In genomic region chr12:55997535-55997859, GRCh38 we compare ENCODE assay signal across 8 cellular contexts. TPM values are rescaled to one million over a fixed set of nuclear protein-coding genes. Genes with fewer than 3 reads are reported as not detected.
DNase-seq lines count a peak whose midpoint lies in the region; ATAC-seq and TF ChIP-seq lines count a peak whose summit lies in the region.

No MANE protein-coding gene starts in this region.

- peak overlapping the region; percentile 89 for H3K27ac ChIP-seq in left ventricle myocardium inferior (replicated peaks)
- peak overlapping the region; percentile 83 to 96 (median 90) for H3K27ac ChIP-seq in gastrocnemius medialis

- DNase-seq in left ventricle myocardium inferior (no peak), gastrocnemius medialis (no peak), COLO829 (ENCODE audit: low spot score) (no peak), kidney glomerular epithelial cell (lab: John Stamatoyannopoulos, UW) (no peak), islet precursor cell (no peak)

- H3K9me3 ChIP-seq in left ventricle myocardium inferior (replicated peaks) (no peaks in the 10 kb centered on the region), gastrocnemius medialis (no peaks in the 10 kb centered on the region)

- peaks cover 44% of the 10 kb centered on the region for H3K36me3 ChIP-seq in left ventricle myocardium inferior
- peaks cover 0 to 33% of the 10 kb centered on the region in 2 donors for H3K36me3 ChIP-seq in gastrocnemius medialis

- H3K4me1 ChIP-seq in left ventricle myocardium inferior (peaks cover 15% of the 10 kb centered on the region), gastrocnemius medialis (peaks cover 12 to 14% of the 10 kb centered on the region in 2 donors)

- no peak for TF ChIP-seq CTCF in left ventricle myocardium inferior (IDR thresholded peaks at IDR 0.05; ENCODE audit: borderline replicate concordance)
- no peak for TF ChIP-seq CTCF in gastrocnemius medialis (IDR thresholded peaks at IDR 0.05 in 4 of 5, conservative IDR thresholded peaks at IDR 0.05 in 1 of 5)

- intact Hi-C loops in left ventricle myocardium inferior (cut with micrococcal nuclease) = no loop called here
- intact Hi-C loops in gastrocnemius medialis (cut with DNase I; ENCODE audit: low total_unique reads) = loop anchor here (1.0 to 5.0 kb wide), 3 partner anchors 10 to 105 kb away; partner anchors contain the start of genes PA2G4 and RAB5B

- H3K4me3 ChIP-seq in left ventricle myocardium inferior (peak overlapping the region; percentile 78), gastrocnemius medialis (peak overlapping the region; percentile 66 to 83 (median 77))

- ATAC-seq in GM19397 (IDR thresholded peaks at IDR 0.05; ENCODE audit: unreplicated experiment) = peak; percentile 4
- peak; percentile 16 for ATAC-seq in SK-N-SH treated with all-trans-retinoic acid at 6 μM for 48 hours
- ATAC-seq in gastrocnemius medialis = peak in 1 of 2 donors; percentile 1
- ATAC-seq in GM18873 (IDR thresholded peaks at IDR 0.05; ENCODE audit: low FRiP score, unreplicated experiment) = no peak

- TF ChIP-seq POLR2A in gastrocnemius medialis (IDR thresholded peaks at IDR 0.05) = no peak

- in situ Hi-C loops in gastrocnemius medialis (cut with MboI; ENCODE audit: low sequenced_read_pairs in 4 of 4) = loop anchor here in 1 of 4 donors (5.0 kb wide), 1 partner anchor 45 kb away; the partner anchor contains the start of gene RPS26

- no peaks in the 10 kb centered on the region for H3K27me3 ChIP-seq in left ventricle myocardium inferior (ENCODE audit: low read depth)
- H3K27me3 ChIP-seq in gastrocnemius medialis = no peaks in the 10 kb centered on the region

TF ChIP-seq in SK-N-SH treated with all-trans-retinoic acid at 6 μM for 48 hours, 23 proteins besides CTCF, POLR2A, EP300 and RAD21:
- TF ChIP-seq, protein P1, sequence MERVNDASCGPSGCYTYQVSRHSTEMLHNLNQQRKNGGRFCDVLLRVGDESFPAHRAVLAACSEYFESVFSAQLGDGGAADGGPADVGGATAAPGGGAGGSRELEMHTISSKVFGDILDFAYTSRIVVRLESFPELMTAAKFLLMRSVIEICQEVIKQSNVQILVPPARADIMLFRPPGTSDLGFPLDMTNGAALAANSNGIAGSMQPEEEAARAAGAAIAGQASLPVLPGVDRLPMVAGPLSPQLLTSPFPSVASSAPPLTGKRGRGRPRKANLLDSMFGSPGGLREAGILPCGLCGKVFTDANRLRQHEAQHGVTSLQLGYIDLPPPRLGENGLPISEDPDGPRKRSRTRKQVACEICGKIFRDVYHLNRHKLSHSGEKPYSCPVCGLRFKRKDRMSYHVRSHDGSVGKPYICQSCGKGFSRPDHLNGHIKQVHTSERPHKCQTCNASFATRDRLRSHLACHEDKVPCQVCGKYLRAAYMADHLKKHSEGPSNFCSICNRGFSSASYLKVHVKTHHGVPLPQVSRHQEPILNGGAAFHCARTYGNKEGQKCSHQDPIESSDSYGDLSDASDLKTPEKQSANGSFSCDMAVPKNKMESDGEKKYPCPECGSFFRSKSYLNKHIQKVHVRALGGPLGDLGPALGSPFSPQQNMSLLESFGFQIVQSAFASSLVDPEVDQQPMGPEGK (CRISPR knock-in tag; IDR thresholded peaks at IDR 0.05; ENCODE audit: borderline replicate concordance) = no peak
- no peak for TF ChIP-seq ISL1 (CRISPR knock-in tag; IDR thresholded peaks at IDR 0.05)
- no peak for TF ChIP-seq ZNF565 (CRISPR knock-in tag; conservative IDR thresholded peaks at IDR 0.05; ENCODE audit: low read depth)
- TF ChIP-seq ESRRG (CRISPR knock-in tag; IDR thresholded peaks at IDR 0.05) = no peak
- no peak for TF ChIP-seq TCF4 (CRISPR knock-in tag; IDR thresholded peaks at IDR 0.05; ENCODE audit: borderline replicate concordance)
- no peak for TF ChIP-seq GLIS3 (CRISPR knock-in tag; IDR thresholded peaks at IDR 0.05)
- TF ChIP-seq, protein P2, sequence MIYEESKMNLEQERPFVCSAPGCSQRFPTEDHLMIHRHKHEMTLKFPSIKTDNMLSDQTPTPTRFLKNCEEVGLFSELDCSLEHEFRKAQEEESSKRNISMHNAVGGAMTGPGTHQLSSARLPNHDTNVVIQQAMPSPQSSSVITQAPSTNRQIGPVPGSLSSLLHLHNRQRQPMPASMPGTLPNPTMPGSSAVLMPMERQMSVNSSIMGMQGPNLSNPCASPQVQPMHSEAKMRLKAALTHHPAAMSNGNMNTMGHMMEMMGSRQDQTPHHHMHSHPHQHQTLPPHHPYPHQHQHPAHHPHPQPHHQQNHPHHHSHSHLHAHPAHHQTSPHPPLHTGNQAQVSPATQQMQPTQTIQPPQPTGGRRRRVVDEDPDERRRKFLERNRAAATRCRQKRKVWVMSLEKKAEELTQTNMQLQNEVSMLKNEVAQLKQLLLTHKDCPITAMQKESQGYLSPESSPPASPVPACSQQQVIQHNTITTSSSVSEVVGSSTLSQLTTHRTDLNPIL (CRISPR knock-in tag; IDR thresholded peaks at IDR 0.05; ENCODE audit: low read depth) = no peak
- no peak for TF ChIP-seq ZC3H10 (CRISPR knock-in tag; IDR thresholded peaks at IDR 0.05)
- TF ChIP-seq RARB (CRISPR knock-in tag; IDR thresholded peaks at IDR 0.05) = no peak
- no peak for TF ChIP-seq BACH2 (CRISPR knock-in tag; IDR thresholded peaks at IDR 0.05; ENCODE audit: borderline replicate concordance)
- no peak for TF ChIP-seq CSDC2 (CRISPR knock-in tag; IDR thresholded peaks at IDR 0.05)
- no peak for TF ChIP-seq ZFP30 (CRISPR knock-in tag; IDR thresholded peaks at IDR 0.05)
- TF ChIP-seq ARNTL (CRISPR knock-in tag; IDR thresholded peaks at IDR 0.05; ENCODE audit: borderline replicate concordance, low read depth) = no peak
- no peak for TF ChIP-seq SNAI2 (CRISPR knock-in tag; IDR thresholded peaks at IDR 0.05)
- TF ChIP-seq, protein P3, sequence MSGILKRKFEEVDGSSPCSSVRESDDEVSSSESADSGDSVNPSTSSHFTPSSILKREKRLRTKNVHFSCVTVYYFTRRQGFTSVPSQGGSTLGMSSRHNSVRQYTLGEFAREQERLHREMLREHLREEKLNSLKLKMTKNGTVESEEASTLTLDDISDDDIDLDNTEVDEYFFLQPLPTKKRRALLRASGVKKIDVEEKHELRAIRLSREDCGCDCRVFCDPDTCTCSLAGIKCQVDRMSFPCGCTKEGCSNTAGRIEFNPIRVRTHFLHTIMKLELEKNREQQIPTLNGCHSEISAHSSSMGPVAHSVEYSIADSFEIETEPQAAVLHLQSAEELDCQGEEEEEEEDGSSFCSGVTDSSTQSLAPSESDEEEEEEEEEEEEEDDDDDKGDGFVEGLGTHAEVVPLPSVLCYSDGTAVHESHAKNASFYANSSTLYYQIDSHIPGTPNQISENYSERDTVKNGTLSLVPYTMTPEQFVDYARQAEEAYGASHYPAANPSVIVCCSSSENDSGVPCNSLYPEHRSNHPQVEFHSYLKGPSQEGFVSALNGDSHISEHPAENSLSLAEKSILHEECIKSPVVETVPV (CRISPR knock-in tag; IDR thresholded peaks at IDR 0.05) = no peak
- no peak for TF ChIP-seq TSHZ2 (CRISPR knock-in tag; IDR thresholded peaks at IDR 0.05)
- no peak for TF ChIP-seq ZNF8 (CRISPR knock-in tag; IDR thresholded peaks at IDR 0.05)
- no peak for TF ChIP-seq TOX (CRISPR knock-in tag; IDR thresholded peaks at IDR 0.05; ENCODE audit: borderline replicate concordance)
- TF ChIP-seq ZFP3 (CRISPR knock-in tag; IDR thresholded peaks at IDR 0.05) = no peak

RNA-seq across cellular contexts. Expression of gene SUOX, which starts 0.4 kb away (rescaled TPM):
- 36.0 TPM for total RNA-seq in left ventricle myocardium inferior
- 10 to 100 TPM; 10.1 to 28.1 (median 18.9) TPM for total RNA-seq in gastrocnemius medialis

RNA-seq across cellular contexts. Expression of gene IKZF4, which starts 23.3 kb away (rescaled TPM):
- 8.4 TPM for total RNA-seq in left ventricle myocardium inferior
- 1 to 10 TPM; 4.0 to 6.3 (median 5.6) TPM for total RNA-seq in gastrocnemius medialis

RNA-seq across cellular contexts. Expression of gene RAB5B, which starts 23.6 kb away (rescaled TPM):
- total RNA-seq in left ventricle myocardium inferior (111 TPM), gastrocnemius medialis (10 to 100 TPM; 75.5 to 84.9 (median 81.8) TPM)

RNA-seq across cellular contexts. Expression of gene CDK2, which starts 30.9 kb away (rescaled TPM):
- total RNA-seq in left ventricle myocardium inferior = 7.3 TPM
- total RNA-seq in gastrocnemius medialis = 10 to 100 TPM in 1 of 4 donors, 1 to 10 TPM in 3; 6.4 to 11.7 (median 8.1) TPM

RNA-seq across cellular contexts. Expression of gene PMEL, which starts 31.7 kb away (rescaled TPM):
- total RNA-seq in left ventricle myocardium inferior (0.16 TPM), gastrocnemius medialis (1 to 10 TPM in 1 of 4 donors, under 1 TPM in 1, not detected in 2; 0.73 to 2.0 TPM)
